Comparison of ENCODE assay signal across 11 cellular contexts in genomic region chr1:40014812-40015594, GRCh38. TPM values are rescaled to one million over a fixed set of nuclear protein-coding genes. Genes with fewer than 3 reads are reported as not detected.
A peak's percentile ranks its signal among the peaks of the same experiment; 100 is the strongest.
DNase-seq lines count a peak whose midpoint lies in the region; ATAC-seq and TF ChIP-seq lines count a peak whose summit lies in the region.
"Had no signal": no experiment of that assay in that cellular context is flagged by ENCODE, and none has a peak within 500 bp of the region (broad histone marks: within the 10 kb centered on the region; RNA-seq: fewer than 3 reads in every experiment).

No MANE protein-coding gene starts in this region.

- H3K4me1 ChIP-seq in CD4-positive, alpha-beta memory T cell (ENCODE audit: insufficient read depth, low read length), result peaks cover 23% of the 10 kb centered on the region

- H3K4me3 ChIP-seq in CD4-positive, alpha-beta memory T cell (ENCODE audit: low read length in 2 of 2), result no peak overlapping the region
- no peak overlapping the region for H3K4me3 ChIP-seq in astrocyte of the spinal cord (ENCODE audit: low read depth, low read length)

- peaks cover 0 to 4% (median 0%) of the 10 kb centered on the region in 8 donors for H3K9me3 Mint-ChIP-seq in CD4-positive, alpha-beta memory T cell

- no peaks in the 10 kb centered on the region for H3K9me3 ChIP-seq in CD4-positive, alpha-beta memory T cell (ENCODE audit: control insufficient read depth in 1 of 2, low read length in 2 of 2)

- CTCF ChIA-PET in CD4-positive, alpha-beta memory T cell (lab: Charles Lee; ENCODE audit: partially characterized antibody), result interaction anchor here (1.1 to 3.2 kb wide), 2 partner anchors 17 to 43 kb away, joined by 3 to 26 read pairs; no protein-coding TSS in a partner anchor

- ATAC-seq in HG03439 (IDR thresholded peaks at IDR 0.05; ENCODE audit: unreplicated experiment) (no peak), GM21528 (IDR thresholded peaks at IDR 0.05; ENCODE audit: low FRiP score, unreplicated experiment) (no peak)

- H3K27ac ChIP-seq in CD4-positive, alpha-beta memory T cell (ENCODE audit: low read depth, low read length), result peak overlapping the region; percentile 12

- no peaks in the 10 kb centered on the region for H3K36me3 ChIP-seq in CD4-positive, alpha-beta memory T cell (ENCODE audit: insufficient read depth, low read length)

- H3K4me3 Mint-ChIP-seq in CD4-positive, alpha-beta memory T cell, result peak overlapping the region in 3 of 8 donors; percentile 4 to 39 (median 8)

- no peak for TF ChIP-seq CTCF in astrocyte of the spinal cord (IDR thresholded peaks at IDR 0.05; ENCODE audit: low read depth, low read length)

- intact Hi-C loops in CD4-positive, alpha-beta memory T cell (cut with micrococcal nuclease), result no loop called here

- POLR2A ChIA-PET in CD4-positive, alpha-beta memory T cell (lab: Charles Lee; ENCODE audit: partially characterized antibody), result interaction anchor here (0.8 kb wide), 1 partner anchor 24 kb away, joined by 3 read pairs; no protein-coding TSS in a partner anchor

- in situ Hi-C loops in astrocyte of the spinal cord (cut with HindIII; ENCODE audit: low sequenced_read_pairs), result no loop called here
- in situ Hi-C loops in KBM-7 (cut with MboI; ENCODE audit: low pct_unique_long_range_greater_than_20kb, low sequenced_read_pairs), result no loop called here

- H3K36me3 Mint-ChIP-seq in CD4-positive, alpha-beta memory T cell, result no peaks in the 10 kb centered on the region

- H3K27me3 ChIP-seq in CD4-positive, alpha-beta memory T cell (ENCODE audit: insufficient read depth, low read length), result no peaks in the 10 kb centered on the region

- peak overlapping the region; percentile 31 to 83 (median 66) for H3K27ac Mint-ChIP-seq in CD4-positive, alpha-beta memory T cell

- H3K4me1 Mint-ChIP-seq in CD4-positive, alpha-beta memory T cell, result peaks cover 12 to 35% (median 16%) of the 10 kb centered on the region in 4 donors

- H3K27me3 Mint-ChIP-seq in CD4-positive, alpha-beta memory T cell, result no peaks in the 10 kb centered on the region

- no peak for DNase-seq in CD4-positive, alpha-beta memory T cell
- DNase-seq in HS-27A (ENCODE audit: low read depth), result peak; percentile 79
- DNase-seq in astrocyte of the spinal cord (ENCODE audit: low read depth, low spot score), result peak; percentile 85
- peak; percentile 31 to 85 for DNase-seq in lung microvascular endothelial cell (ENCODE audit: low read depth in 2 of 2)
- DNase-seq in KBM-7, result no peak
- DNase-seq in SKM-1 (lab: John Stamatoyannopoulos, UW; ENCODE audit: unreplicated experiment), result no peak
- DNase-seq: activated CD4-positive, alpha-beta T cell treated with anti-CD3 and anti-CD28 coated beads, Interleukin-2, amount 50 U/mL, for 4 hours; NCI-H1048; occipital lobe had no signal

RNA-seq across cellular contexts. Expression of gene CAP1, which starts 25.5 kb away (rescaled TPM):
- 100 to 1,000 TPM; 285 to 305 TPM for total RNA-seq in CD4-positive, alpha-beta memory T cell
- polyA plus RNA-seq in CD4-positive, alpha-beta memory T cell, result 100 to 1,000 TPM; 629 to 725 TPM
- total RNA-seq in lung microvascular endothelial cell, result 296 and 327 TPM in 2 replicates

Comparison
In these comparisons a context has a peak if more than half of its experiments do, and no peak if none do; other contexts are left out.
1. DNase-seq: peak in HS-27A (single experiment), astrocyte of the spinal cord (single experiment) and lung microvascular endothelial cell (2 of 2); none in CD4-positive, alpha-beta memory T cell (0 of 5), KBM-7 (single experiment) and SKM-1 (single experiment).